Comparison of ENCODE assay signal across 8 cellular contexts in the genomic region with DNA sequence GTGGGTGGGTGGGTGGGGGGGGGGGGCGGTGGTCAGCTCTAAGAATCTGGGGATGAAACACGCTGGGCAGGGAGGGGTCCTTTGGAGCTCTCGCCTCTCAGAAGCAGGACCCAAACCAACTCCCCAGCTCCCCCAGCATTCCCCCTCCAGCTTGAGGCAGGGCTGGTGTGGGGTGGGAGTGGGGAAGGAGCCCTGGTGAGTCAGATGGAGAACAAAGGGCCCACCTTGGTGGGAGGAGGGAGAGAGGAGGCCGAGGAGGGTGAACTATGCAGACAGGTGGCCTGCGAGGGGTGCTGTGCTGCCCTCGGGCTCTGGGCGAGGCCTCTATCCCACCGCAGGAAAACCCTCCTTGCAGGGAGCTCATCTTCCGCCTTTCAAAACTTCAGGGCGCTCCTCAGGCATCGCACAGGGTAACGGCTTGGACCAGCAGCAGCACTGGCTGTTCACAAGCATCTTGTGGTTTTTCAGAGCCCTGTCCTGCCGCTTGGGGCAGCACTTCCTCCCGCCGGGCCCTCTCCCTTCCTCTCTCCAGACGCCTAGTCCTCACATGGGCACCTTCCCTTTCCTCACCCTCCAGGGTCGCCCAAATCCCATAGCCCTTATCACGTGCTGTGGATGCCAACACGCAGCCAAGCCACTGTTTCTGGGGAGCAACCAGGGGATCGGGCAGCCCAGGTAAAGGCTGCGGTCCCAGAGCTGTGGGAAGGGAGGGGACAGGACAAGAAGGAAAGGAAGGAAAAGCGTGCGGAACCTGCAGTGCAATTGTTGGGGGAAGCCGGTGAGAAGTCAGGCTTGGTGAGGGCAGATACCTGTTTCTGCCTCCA. TPM values are rescaled to one million over a fixed set of nuclear protein-coding genes. Genes with fewer than 3 reads are reported as not detected.
DNase-seq lines count a peak whose midpoint lies in the region; ATAC-seq and TF ChIP-seq lines count a peak whose summit lies in the region.

No MANE protein-coding gene starts in this region.

- no peaks in the 10 kb centered on the region for H3K9me2 ChIP-seq in PC-3 (replicated peaks; ENCODE audit: low read length)

- DNase-seq in COLO668 (lab: John Stamatoyannopoulos, UW; ENCODE audit: unreplicated experiment) (peak; percentile 49), HUDEP-2 (lab: John Stamatoyannopoulos, UW; ENCODE audit: unreplicated experiment in 76 of 76) (peak in 56 of 76 experiments; percentile 4 to 63 (median 34)), PC-3 (peak; percentile 64), foreskin fibroblast (peak; percentile 57 to 80), tibial artery (peak; percentile 75 to 88)
- peak; percentile 34 for DNase-seq in activated T-helper 9 cell treated with anti-CD3 and anti-CD28 coated beads, Interleukin-2, amount 50 U/mL, for 16 hours (ENCODE audit: low read depth)

- no peak overlapping the region for H3K27ac ChIP-seq in PC-3 (ENCODE audit: low read length)
- H3K27ac ChIP-seq in tibial artery = peak overlapping the region; percentile 88 to 92

- H3K79me2 ChIP-seq in PC-3 (ENCODE audit: low read length) = no peaks in the 10 kb centered on the region

- CTCF ChIA-PET in PC-3 (lab: Charles Lee) = no interaction called here

- POLR2A ChIA-PET in PC-3 (lab: Charles Lee; ENCODE audit: unreplicated experiment) = no interaction called here

- H3F3A ChIP-seq in PC-3 (ENCODE audit: low read length, unreplicated experiment) = no peaks in the 10 kb centered on the region

- H3K9me3 ChIP-seq in PC-3 (ENCODE audit: low read length) (no peaks in the 10 kb centered on the region), neuron (ENCODE audit: low read length) (no peaks in the 10 kb centered on the region), tibial artery (no peaks in the 10 kb centered on the region)

- TF ChIP-seq CTCF in PC-3 (conservative IDR thresholded peaks at IDR 0.05; ENCODE audit: low read depth, low read length) (peak; percentile 66), foreskin fibroblast (IDR thresholded peaks at IDR 0.05; ENCODE audit: low read depth, low read length) (peak; percentile 87), tibial artery (IDR thresholded peaks at IDR 0.05) (peak; percentile 62 to 74)

- no peaks in the 10 kb centered on the region for H4K20me1 ChIP-seq in PC-3 (ENCODE audit: low read length)

- 0 out of 2 replicates have a peak overlapping the region, but pooled peaks have one; percentile 2 for H3K9ac ChIP-seq in PC-3 (ENCODE audit: low read length)

- H3K4me3 ChIP-seq in PC-3 (ENCODE audit: low read length) (peak overlapping the region; percentile 90), foreskin fibroblast (ENCODE audit: low read depth in 1 of 2, low read length in 2 of 2) (peak overlapping the region; percentile 50 to 74), neuron (ENCODE audit: low read length) (peak overlapping the region; percentile 35), tibial artery (peak overlapping the region; percentile 69 to 82)

- intact Hi-C loops in PC-3 (cut with micrococcal nuclease) (no loop called here), tibial artery (cut with DNase I; ENCODE audit: low total_unique reads) (no loop called here)

- no peaks in the 10 kb centered on the region for H3K36me3 ChIP-seq in PC-3 (ENCODE audit: low read depth, low read length)
- H3K36me3 ChIP-seq in neuron (ENCODE audit: insufficient read depth, low read length) = no peaks in the 10 kb centered on the region
- no peaks in the 10 kb centered on the region for H3K36me3 ChIP-seq in tibial artery

- no TSS peak for BruUV-seq in PC-3 (replicated peaks; lab: Mats Ljungman, UMichigan)

- H3K4me2 ChIP-seq in PC-3 (ENCODE audit: low read length) = peak overlapping the region; percentile 99

- peaks cover 16% of the 10 kb centered on the region; the same call in 1 of the 2 replicates for H3K4me1 ChIP-seq in PC-3 (ENCODE audit: insufficient read depth, low read length)
- H3K4me1 ChIP-seq in neuron (ENCODE audit: insufficient read depth, low read length) = peaks cover 7% of the 10 kb centered on the region
- peaks cover 0 to 33% (median 22%) of the 10 kb centered on the region in 4 donors for H3K4me1 ChIP-seq in tibial artery

- peak overlapping the region; percentile 47; the same call in 1 of the 2 replicates for H2AFZ ChIP-seq in PC-3 (ENCODE audit: low read length)
- no peak overlapping the region for H2AFZ ChIP-seq in neuron (ENCODE audit: low read depth, low read length)

- peak; percentile 76 for ATAC-seq in GM21360 (IDR thresholded peaks at IDR 0.05; ENCODE audit: unreplicated experiment)
- ATAC-seq in PC-3 = peak; percentile 66

- no peaks in the 10 kb centered on the region for H3K27me3 ChIP-seq in PC-3 (ENCODE audit: low read length)
- peaks cover 17% of the 10 kb centered on the region for H3K27me3 ChIP-seq in neuron (ENCODE audit: insufficient read depth, low read length)
- no peaks in the 10 kb centered on the region for H3K27me3 ChIP-seq in tibial artery

RNA-seq across cellular contexts. Expression of gene GRPEL1, which starts 34.0 kb away (rescaled TPM):
- total RNA-seq in PC-3 (2014; rRNA removed) = 74.5 and 121 TPM in 2 replicates

RNA-seq across cellular contexts. Expression of gene TADA2B, which starts 58.7 kb away (rescaled TPM):
- 14.7 and 16.5 TPM in 2 replicates for total RNA-seq in PC-3 (2014; rRNA removed)

Comparison
In these comparisons a context has a peak if more than half of its experiments do, and no peak if none do; other contexts are left out.
1. H3K4me3 ChIP-seq: peak in every context shown above with its lines; median percentile 90 in PC-3; 76 in tibial artery; 62 in foreskin fibroblast; 35 in neuron.